19 cellular contexts compared by ENCODE assay signal in genomic region chr9:132511191-132511999, GRCh38.
DNase-seq lines count a peak whose midpoint lies in the region; ATAC-seq, FAIRE-seq and TF ChIP-seq lines count a peak whose summit lies in the region.
"Had no signal": no experiment of that assay in that cellular context is flagged by ENCODE, and none has a peak within 500 bp of the region (broad histone marks: within the 10 kb centered on the region; RNA-seq: fewer than 3 reads in every experiment).

No MANE protein-coding gene starts in this region.

- H3K4me2 ChIP-seq in osteoblast (ENCODE audit: insufficient read depth, low read length) = no peak overlapping the region
- H3K4me2 ChIP-seq: GM23338 had no signal

- peak; percentile 23 for FAIRE-seq in bronchial epithelial cell (lab: Jason Lieb, UNC)
- FAIRE-seq: GM12891, GM18507 had no signal

- no peaks in the 10 kb centered on the region for H3K27me3 ChIP-seq in bronchial epithelial cell (ENCODE audit: control insufficient read depth, insufficient read depth, low read length)
- peaks cover 22% of the 10 kb centered on the region for H3K27me3 ChIP-seq in lower lobe of right lung (ENCODE audit: low read depth)
- peaks cover 27% of the 10 kb centered on the region for H3K27me3 ChIP-seq in osteoblast (ENCODE audit: insufficient read depth, low read length)

- H3K27me3 Mint-ChIP-seq in type B pancreatic cell = peaks cover 66% of the 10 kb centered on the region

- H3K4me1 ChIP-seq in lower lobe of right lung (no peaks in the 10 kb centered on the region), osteoblast (ENCODE audit: insufficient read depth, low read length) (no peaks in the 10 kb centered on the region)

- no peaks in the 10 kb centered on the region for H4K20me1 ChIP-seq in osteoblast (ENCODE audit: insufficient read depth, low read length)

- no peaks in the 10 kb centered on the region for H3K79me2 ChIP-seq in osteoblast (ENCODE audit: insufficient read depth, low read length)

- H3K27ac Mint-ChIP-seq in type B pancreatic cell = no peak overlapping the region
- H3K27ac Mint-ChIP-seq: CD4-positive, alpha-beta memory T cell; GM23338; H9; HFFc6 had no signal

- H3K9me3 Mint-ChIP-seq in type B pancreatic cell = no peaks in the 10 kb centered on the region
- H3K9me3 Mint-ChIP-seq: CD4-positive, alpha-beta memory T cell; GM23338; H9; HFFc6 had no signal

- DNase-seq in bronchial epithelial cell (ENCODE audit: low read depth) = no peak
- peak; percentile 28 for DNase-seq in lower lobe of right lung
- DNase-seq in osteoblast (ENCODE audit: insufficient read length, low spot score, missing footprints) = peak; percentile 65
- no peak for DNase-seq in type B pancreatic cell (ENCODE audit: extremely low spot score, unreplicated experiment)
- DNase-seq in mesenteric fat pad (ENCODE audit: low spot score) = no peak
- DNase-seq: C1 segment of cervical spinal cord; Calu3; CD4-positive, alpha-beta memory T cell; COR-L47; DMS53; DMS79 treated with DMSO at 0.1 percent for 48 hours; GF-D8; H9; HFFc6 had no signal

- TF ChIP-seq CTCF in bronchial epithelial cell (IDR thresholded peaks at IDR 0.05; ENCODE audit: insufficient read depth, low read length, severe bottlenecking) = no peak
- no peak for TF ChIP-seq CTCF in lower lobe of right lung (IDR thresholded peaks at IDR 0.05)
- no peak for TF ChIP-seq CTCF in osteoblast (IDR thresholded peaks at IDR 0.05; ENCODE audit: extremely low read depth, low read depth, low read length)
- no peak for TF ChIP-seq CTCF in type B pancreatic cell (conservative IDR thresholded peaks at IDR 0.05)

- intact Hi-C loops in lower lobe of right lung (cut with DNase I) = no loop called here

- H3K27ac ChIP-seq in lower lobe of right lung (no peak overlapping the region), osteoblast (ENCODE audit: low read depth, low read length) (no peak overlapping the region)

- H3K4me3 ChIP-seq in bronchial epithelial cell (ENCODE audit: low read depth, low read length) (no peak overlapping the region), lower lobe of right lung (no peak overlapping the region), osteoblast (ENCODE audit: insufficient read depth, low read length) (no peak overlapping the region)
- H3K4me3 ChIP-seq: GM23338 had no signal

- ATAC-seq in lower lobe of right lung (no peak), HG03432 (IDR thresholded peaks at IDR 0.05; ENCODE audit: unreplicated experiment) (no peak)
- ATAC-seq: GM23338, HCT116 had no signal

- no peak overlapping the region for H2AFZ ChIP-seq in osteoblast (ENCODE audit: low read length)
- H2AFZ ChIP-seq: GM23338 had no signal

- no peaks in the 10 kb centered on the region for H3K36me3 Mint-ChIP-seq in type B pancreatic cell
- H3K36me3 Mint-ChIP-seq: CD4-positive, alpha-beta memory T cell had no signal

- H3K4me1 Mint-ChIP-seq in type B pancreatic cell (ENCODE audit: unreplicated experiment) = peaks cover 22% of the 10 kb centered on the region

- H3K36me3 ChIP-seq in bronchial epithelial cell (ENCODE audit: control insufficient read depth, insufficient read depth, low read length) (no peaks in the 10 kb centered on the region), lower lobe of right lung (no peaks in the 10 kb centered on the region), osteoblast (ENCODE audit: insufficient read depth, low read length) (no peaks in the 10 kb centered on the region)

- no peak overlapping the region for H3K4me3 Mint-ChIP-seq in type B pancreatic cell
- H3K4me3 Mint-ChIP-seq: CD4-positive, alpha-beta memory T cell; GM23338; H9; HFFc6 had no signal

- H3K9me3 ChIP-seq in lower lobe of right lung (no peaks in the 10 kb centered on the region), osteoblast (ENCODE audit: low read depth, low read length) (no peaks in the 10 kb centered on the region)

Comparison
In these comparisons a context has a peak if more than half of its experiments do, and no peak if none do; other contexts are left out.
1. DNase-seq: peak in lower lobe of right lung (single experiment) and osteoblast (single experiment); none in bronchial epithelial cell (single experiment), type B pancreatic cell (single experiment) and mesenteric fat pad (single experiment).